8 cellular contexts compared by ENCODE assay signal in the genomic region with DNA sequence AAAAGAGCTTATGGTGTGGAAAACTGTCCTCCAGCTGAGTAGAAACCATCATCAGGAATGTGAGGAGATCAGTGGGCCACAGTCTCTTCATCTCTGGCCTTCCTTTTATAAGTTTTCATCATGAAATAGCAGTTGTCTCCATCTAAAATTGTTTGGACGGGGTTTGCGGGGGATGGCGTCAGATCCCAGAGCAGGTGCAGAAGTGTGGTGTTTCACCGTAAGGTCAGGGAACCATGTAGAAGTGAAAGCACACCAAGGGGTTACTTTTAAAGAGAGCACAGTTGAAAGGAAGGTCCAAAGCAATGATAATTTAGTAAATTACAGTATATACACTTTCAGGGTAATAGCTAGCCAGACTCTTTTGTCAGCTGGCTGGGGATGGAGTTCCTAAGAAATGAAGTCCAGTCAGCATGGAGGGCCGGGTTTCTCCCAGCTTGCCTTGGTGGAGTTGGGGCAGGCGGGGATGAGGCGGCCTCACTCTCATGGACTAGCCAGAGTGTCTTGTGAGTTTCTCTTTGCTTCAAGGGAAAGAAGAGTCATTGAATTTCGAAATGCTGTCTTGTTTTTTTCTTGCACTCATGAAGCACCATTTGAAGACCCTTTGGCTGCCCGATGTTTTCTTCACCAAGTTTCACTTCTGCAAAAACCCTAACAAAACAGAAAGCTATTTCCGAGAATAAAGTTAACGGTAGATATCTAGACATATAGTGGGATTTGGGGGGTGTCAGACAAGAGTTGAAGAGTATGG.
A peak's percentile ranks its signal among the peaks of the same experiment; 100 is the strongest.
DNase-seq lines count a peak whose midpoint lies in the region; ATAC-seq, FAIRE-seq and TF ChIP-seq lines count a peak whose summit lies in the region.

No MANE protein-coding gene starts in this region.

- H2AFZ ChIP-seq in hepatocyte: no peak overlapping the region

- no peaks in the 10 kb centered on the region for H3K9me3 Mint-ChIP-seq in naive thymus-derived CD4-positive, alpha-beta T cell

- TF ChIP-seq CTCF in kidney (IDR thresholded peaks at IDR 0.05; ENCODE audit: borderline replicate concordance, extremely low read depth, insufficient read depth): no peak
- TF ChIP-seq CTCF in hepatocyte (IDR thresholded peaks at IDR 0.05; ENCODE audit: poor library complexity): no peak

- POLR2A ChIA-PET in naive thymus-derived CD4-positive, alpha-beta T cell (lab: Charles Lee): no interaction called here

- no peaks in the 10 kb centered on the region for H3K27me3 Mint-ChIP-seq in naive thymus-derived CD4-positive, alpha-beta T cell

- H3K36me3 Mint-ChIP-seq in naive thymus-derived CD4-positive, alpha-beta T cell: peaks cover 13 to 43% (median 26%) of the 10 kb centered on the region in 5 donors

- H3K27ac Mint-ChIP-seq in naive thymus-derived CD4-positive, alpha-beta T cell: peak overlapping the region in 1 of 9 donors; percentile 28

- no peak overlapping the region for H3K4me3 ChIP-seq in naive thymus-derived CD4-positive, alpha-beta T cell (ENCODE audit: low read length)
- H3K4me3 ChIP-seq in kidney (ENCODE audit: low read length in 2 of 2): no peak overlapping the region
- no peak overlapping the region for H3K4me3 ChIP-seq in hepatocyte

- H3K4me3 Mint-ChIP-seq in naive thymus-derived CD4-positive, alpha-beta T cell: no peak overlapping the region

- no peaks in the 10 kb centered on the region for H3K9me3 ChIP-seq in naive thymus-derived CD4-positive, alpha-beta T cell (ENCODE audit: control insufficient read depth in 2 of 3, low read length in 3 of 3)
- no peaks in the 10 kb centered on the region for H3K9me3 ChIP-seq in kidney (ENCODE audit: control insufficient read depth in 1 of 2, low read length in 2 of 2)
- H3K9me3 ChIP-seq in hepatocyte (ENCODE audit: low read depth): no peaks in the 10 kb centered on the region

- FAIRE-seq in kidney (lab: Jason Lieb, UNC): no peak

- CTCF ChIA-PET in naive thymus-derived CD4-positive, alpha-beta T cell (lab: Charles Lee): no interaction called here

- H3K9ac ChIP-seq in kidney (ENCODE audit: low read length in 2 of 2): no peak overlapping the region

- no peak overlapping the region for H3K4me2 ChIP-seq in hepatocyte

- H4K20me1 ChIP-seq in hepatocyte (ENCODE audit: insufficient read depth, poor library complexity, severe bottlenecking): no peaks in the 10 kb centered on the region

- no peaks in the 10 kb centered on the region for H3K9me2 ChIP-seq in hepatocyte (replicated peaks; ENCODE audit: insufficient read depth)

- ATAC-seq in GM18861 (IDR thresholded peaks at IDR 0.05; ENCODE audit: unreplicated experiment): peak; percentile 35
- peak; percentile 62 for ATAC-seq in GM21786 (IDR thresholded peaks at IDR 0.05; ENCODE audit: unreplicated experiment)
- ATAC-seq in naive thymus-derived CD4-positive, alpha-beta T cell: peak; percentile 60

- H3K4me1 ChIP-seq in naive thymus-derived CD4-positive, alpha-beta T cell (ENCODE audit: control insufficient read depth in 2 of 2, insufficient read depth in 2 of 2, low read length in 2 of 2): no peaks in the 10 kb centered on the region
- H3K4me1 ChIP-seq in kidney (ENCODE audit: control insufficient read depth in 1 of 2, insufficient read depth in 1 of 2, low read depth in 1 of 2, low read length in 2 of 2) (no peaks in the 10 kb centered on the region), hepatocyte (ENCODE audit: insufficient read depth) (no peaks in the 10 kb centered on the region)

- H3K4me1 Mint-ChIP-seq in naive thymus-derived CD4-positive, alpha-beta T cell: peaks cover 21 to 53% (median 32%) of the 10 kb centered on the region in 7 donors

- intact Hi-C loops in naive thymus-derived CD4-positive, alpha-beta T cell (cut with micrococcal nuclease): no loop called here
- intact Hi-C loops in kidney (cut with DNase I): no loop called here

- peaks cover 0 to 10% (median 0%) of the 10 kb centered on the region in 3 experiments for H3K36me3 ChIP-seq in naive thymus-derived CD4-positive, alpha-beta T cell (ENCODE audit: control insufficient read depth in 2 of 3, insufficient read depth in 3 of 3, low read length in 3 of 3)
- H3K36me3 ChIP-seq in kidney (ENCODE audit: control insufficient read depth in 1 of 2, insufficient read depth in 2 of 2, low read length in 2 of 2) (no peaks in the 10 kb centered on the region), hepatocyte (replicated peaks; ENCODE audit: insufficient read depth, low read depth) (no peaks in the 10 kb centered on the region)

- peaks cover 28% of the 10 kb centered on the region for H3K79me2 ChIP-seq in hepatocyte

- DNase-seq in NAMALWA (ENCODE audit: low spot score) (peak; percentile 96), kidney (no peak), hepatocyte (ENCODE audit: low spot score) (no peak), AML-193 (lab: John Stamatoyannopoulos, UW) (no peak), NCI-H345 treated with DMSO at 0.1 percent for 48 hours (lab: John Stamatoyannopoulos, UW; ENCODE audit: unreplicated experiment) (no peak)
- DNase-seq in naive thymus-derived CD4-positive, alpha-beta T cell: no peak

- no peak overlapping the region for H3K27ac ChIP-seq in naive thymus-derived CD4-positive, alpha-beta T cell (ENCODE audit: low read depth, low read length)
- H3K27ac ChIP-seq in kidney (ENCODE audit: low read depth in 2 of 2, low read length in 2 of 2): no peak overlapping the region
- H3K27ac ChIP-seq in hepatocyte: no peak overlapping the region

- no peaks in the 10 kb centered on the region for H3K27me3 ChIP-seq in naive thymus-derived CD4-positive, alpha-beta T cell (ENCODE audit: control insufficient read depth in 2 of 2, insufficient read depth in 2 of 2, low read length in 2 of 2)
- H3K27me3 ChIP-seq in hepatocyte: no peaks in the 10 kb centered on the region

- WGBS in hepatocyte (ENCODE audit: low lambda C conversion rate, missing lambda C conversion rate): 96% methylated on average over 11 of the region's 11 CpGs
